Comparison of ENCODE assay signal across 2 cellular contexts in genomic region chr5:91150636-91151035, GRCh38.
TF ChIP-seq lines count a peak whose summit lies in the region.

No MANE protein-coding gene starts in this region.

TF ChIP-seq in A549, 52 proteins besides CTCF, POLR2A, EP300 and RAD21 (continued from another document):
- TF ChIP-seq, protein P1, sequence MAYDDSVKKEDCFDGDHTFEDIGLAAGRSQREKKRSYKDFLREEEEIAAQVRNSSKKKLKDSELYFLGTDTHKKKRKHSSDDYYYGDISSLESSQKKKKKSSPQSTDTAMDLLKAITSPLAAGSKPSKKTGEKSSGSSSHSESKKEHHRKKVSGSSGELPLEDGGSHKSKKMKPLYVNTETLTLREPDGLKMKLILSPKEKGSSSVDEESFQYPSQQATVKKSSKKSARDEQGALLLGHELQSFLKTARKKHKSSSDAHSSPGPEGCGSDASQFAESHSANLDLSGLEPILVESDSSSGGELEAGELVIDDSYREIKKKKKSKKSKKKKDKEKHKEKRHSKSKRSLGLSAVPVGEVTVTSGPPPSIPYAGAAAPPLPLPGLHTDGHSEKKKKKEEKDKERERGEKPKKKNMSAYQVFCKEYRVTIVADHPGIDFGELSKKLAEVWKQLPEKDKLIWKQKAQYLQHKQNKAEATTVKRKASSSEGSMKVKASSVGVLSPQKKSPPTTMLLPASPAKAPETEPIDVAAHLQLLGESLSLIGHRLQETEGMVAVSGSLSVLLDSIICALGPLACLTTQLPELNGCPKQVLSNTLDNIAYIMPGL (CRISPR knock-in tag; IDR thresholded peaks at IDR 0.05; ENCODE audit: borderline replicate concordance) = no peak
- TF ChIP-seq FOSB (CRISPR knock-in tag; IDR thresholded peaks at IDR 0.05) (no peak), HEYL (CRISPR knock-in tag; IDR thresholded peaks at IDR 0.05) (no peak), EHMT2 (IDR thresholded peaks at IDR 0.05; ENCODE audit: low read depth) (no peak), ATOH8 (CRISPR knock-in tag; IDR thresholded peaks at IDR 0.05; ENCODE audit: low read depth) (no peak), PHF8 (IDR thresholded peaks at IDR 0.05; ENCODE audit: borderline replicate concordance, low read depth) (no peak), CHD4 (IDR thresholded peaks at IDR 0.05; ENCODE audit: borderline replicate concordance) (no peak), MAFK (IDR thresholded peaks at IDR 0.05; ENCODE audit: partially characterized antibody) (no peak), JUN (IDR thresholded peaks at IDR 0.05) (no peak), MAZ (IDR thresholded peaks at IDR 0.05; ENCODE audit: borderline replicate concordance, low read depth, low read length) (no peak), ZC3H11A (IDR thresholded peaks at IDR 0.05) (no peak), HOXB13 (CRISPR knock-in tag; IDR thresholded peaks at IDR 0.05; ENCODE audit: low read depth) (no peak), FOSL2 (IDR thresholded peaks at IDR 0.05) (no peak), FOSL2 (CRISPR knock-in tag; IDR thresholded peaks at IDR 0.05) (no peak), CHD2 (IDR thresholded peaks at IDR 0.05; ENCODE audit: low read length, partially characterized antibody) (no peak), CEBPB (IDR thresholded peaks at IDR 0.05) (no peak)
- TF ChIP-seq, protein P2, sequence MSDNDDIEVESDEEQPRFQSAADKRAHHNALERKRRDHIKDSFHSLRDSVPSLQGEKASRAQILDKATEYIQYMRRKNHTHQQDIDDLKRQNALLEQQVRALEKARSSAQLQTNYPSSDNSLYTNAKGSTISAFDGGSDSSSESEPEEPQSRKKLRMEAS (IDR thresholded peaks at IDR 0.05) = no peak
- TF ChIP-seq, protein P3, sequence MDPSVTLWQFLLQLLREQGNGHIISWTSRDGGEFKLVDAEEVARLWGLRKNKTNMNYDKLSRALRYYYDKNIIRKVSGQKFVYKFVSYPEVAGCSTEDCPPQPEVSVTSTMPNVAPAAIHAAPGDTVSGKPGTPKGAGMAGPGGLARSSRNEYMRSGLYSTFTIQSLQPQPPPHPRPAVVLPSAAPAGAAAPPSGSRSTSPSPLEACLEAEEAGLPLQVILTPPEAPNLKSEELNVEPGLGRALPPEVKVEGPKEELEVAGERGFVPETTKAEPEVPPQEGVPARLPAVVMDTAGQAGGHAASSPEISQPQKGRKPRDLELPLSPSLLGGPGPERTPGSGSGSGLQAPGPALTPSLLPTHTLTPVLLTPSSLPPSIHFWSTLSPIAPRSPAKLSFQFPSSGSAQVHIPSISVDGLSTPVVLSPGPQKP (IDR thresholded peaks at IDR 0.05; ENCODE audit: low read depth, low read length) = no peak

TF ChIP-seq in IMR-90, 13 proteins besides CTCF, POLR2A, EP300 and RAD21 (continued from another document):
- TF ChIP-seq NFE2L2 (IDR thresholded peaks at IDR 0.05; ENCODE audit: low read depth, low read length) (no peak), FOS (IDR thresholded peaks at IDR 0.05; ENCODE audit: low read depth, low read length) (no peak)
